In the genomic region with DNA sequence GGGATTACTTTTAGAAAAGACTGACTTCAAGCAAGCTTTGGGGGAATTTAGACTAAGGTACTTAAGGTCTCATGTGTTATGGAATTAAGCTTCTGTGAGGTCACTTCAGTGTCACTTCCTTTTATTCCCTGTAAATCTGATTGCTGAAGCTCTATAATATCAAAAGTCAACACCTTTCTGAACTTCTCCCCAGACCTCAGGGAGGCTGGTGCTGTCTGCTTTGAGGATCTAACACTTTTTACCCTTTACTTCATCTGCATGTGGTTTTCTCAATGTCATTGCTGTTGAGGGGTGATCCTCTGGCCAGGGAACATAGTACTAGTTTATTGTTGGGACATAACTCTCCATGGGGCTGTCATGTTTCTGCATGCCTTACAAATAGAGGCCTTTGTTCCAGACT, we compare ENCODE assay signal across 35 cellular contexts. TPM values are rescaled to one million over a fixed set of nuclear protein-coding genes. Genes with fewer than 3 reads are reported as not detected.
"Had no signal": no experiment of that assay in that cellular context is flagged by ENCODE, and none has a peak within 500 bp of the region (broad histone marks: within the 10 kb centered on the region; RNA-seq: fewer than 3 reads in every experiment).

No MANE protein-coding gene starts in this region.

- H3K9me3 ChIP-seq: MG63 had no signal

- DNase-seq: Karpas-422, Kasumi-1, KG1, MG63, MM.1S, NCI-H1048, NCI-H1092, NCI-H1092 treated with DMSO at 0.1 percent for 48 hours, NCI-H1105, NCI-H1105 treated with DMSO at 0.1 percent for 48 hours, NCI-H1417, NCI-H1417 treated with DMSO at 0.1 percent for 48 hours, NCI-H1436, NCI-H1436 treated with DMSO at 0.1 percent for 48 hours, NCI-H146, NCI-H1694, NCI-H1694 treated with DMSO at 0.1 percent for 48 hours, NCI-H187, NCI-H187 treated with DMSO at 0.1 percent for 48 hours, NCI-H1930, NCI-H2029, NCI-H2029 treated with DMSO at 0.1 percent for 48 hours, NCI-H2081, NCI-H2081 treated with DMSO at 0.1 percent for 48 hours, NCI-H2107, NCI-H2171, NCI-H2171 treated with DMSO at 0.1 percent for 48 hours, NCI-H2227 treated with DMSO at 0.1 percent for 48 hours, NCI-H226, NCI-H345, NCI-H446, NCI-H446 treated with DMSO at 0.1 percent for 48 hours, NCI-H510A had no signal

- H3K4me3 ChIP-seq: MG63 had no signal

- H3K36me3 ChIP-seq: MG63 had no signal

- H3K27ac ChIP-seq: KMS-11 had no signal

RNA-seq across cellular contexts. Expression of a gene that starts 41.8 kb away (rescaled TPM):
- total RNA-seq: NCI-H460 had no signal
